Comparison of ENCODE assay signal across 24 cellular contexts in genomic region chr12:109932878-109933503, GRCh38. TPM values are rescaled to one million over a fixed set of nuclear protein-coding genes. Genes with fewer than 3 reads are reported as not detected.
DNase-seq lines count a peak whose midpoint lies in the region; ATAC-seq and TF ChIP-seq lines count a peak whose summit lies in the region.
"Had no signal": no experiment of that assay in that cellular context is flagged by ENCODE, and none has a peak within 500 bp of the region (broad histone marks: within the 10 kb centered on the region; RNA-seq: fewer than 3 reads in every experiment).

No MANE protein-coding gene starts in this region.

- TF ChIP-seq POLR2A in heart left ventricle (IDR thresholded peaks at IDR 0.05) (no peak), ovary (IDR thresholded peaks at IDR 0.05) (no peak), uterus (IDR thresholded peaks at IDR 0.05) (no peak)

- no peaks in the 10 kb centered on the region for H3K9me3 Mint-ChIP-seq in glutamatergic neuron (ENCODE audit: unreplicated experiment)
- H3K9me3 Mint-ChIP-seq: activated T-helper 17 cell treated with anti-CD3 and anti-CD28 coated beads, Interleukin-2, amount 50 U/mL, for 72 hours; brain; CD4-positive, alpha-beta memory T cell; endodermal cell; GM23338; immature natural killer cell had no signal

- H3K9me3 ChIP-seq in heart left ventricle (no peaks in the 10 kb centered on the region), ovary (no peaks in the 10 kb centered on the region), uterus (no peaks in the 10 kb centered on the region)

- peak; percentile 96 for DNase-seq in coronary artery (ENCODE audit: low spot score)
- DNase-seq in heart left ventricle, result peak in 4 of 5 donors; percentile 66 to 87 (median 66)
- peak; percentile 70 to 91 (median 85) for DNase-seq in ovary
- peak; percentile 32 to 45 for DNase-seq in uterus
- DNase-seq in SW480 (ENCODE audit: low spot score), result no peak
- no peak for DNase-seq in glutamatergic neuron
- DNase-seq in NCI-H446 treated with DMSO at 0.1 percent for 48 hours (lab: John Stamatoyannopoulos, UW), result no peak
- DNase-seq: activated CD4-positive, alpha-beta T cell treated with anti-CD3 and anti-CD28 coated beads for 36 hours; activated CD8-positive, alpha-beta memory T cell treated with anti-CD3 and anti-CD28 coated beads, Interleukin-2, amount 10 ng/mL, durations not matched to agents 7 days and 5 days; CD4-positive, alpha-beta memory T cell; endodermal cell; immature natural killer cell; NCI-H1092 treated with DMSO at 0.1 percent for 48 hours; NCI-H2081; SHP77; stimulated activated CD4-positive, alpha-beta T cell treated with anti-CD3 and anti-CD28 coated beads, Interleukin-12 subunit alpha, Interleukin-12 subunit beta, amount 100 ng/mL, for 4 hours; stimulated activated CD4-positive, alpha-beta T cell treated with anti-CD3 and anti-CD28 coated beads, Interleukin-4, amount 100 ng/mL, for 4 hours; SW 1271 had no signal

- no peak for TF ChIP-seq CTCF in coronary artery (IDR thresholded peaks at IDR 0.05)
- no peak for TF ChIP-seq CTCF in heart left ventricle (IDR thresholded peaks at IDR 0.05)
- TF ChIP-seq CTCF in ovary (IDR thresholded peaks at IDR 0.05), result no peak
- TF ChIP-seq CTCF in uterus (IDR thresholded peaks at IDR 0.05), result no peak
- TF ChIP-seq CTCF in glutamatergic neuron (IDR thresholded peaks at IDR 0.05; ENCODE audit: partially characterized antibody, unreplicated experiment), result no peak

- no peaks in the 10 kb centered on the region for H3K27me3 ChIP-seq in heart left ventricle
- H3K27me3 ChIP-seq in ovary, result no peaks in the 10 kb centered on the region
- no peaks in the 10 kb centered on the region for H3K27me3 ChIP-seq in uterus
- H3K27me3 ChIP-seq: neutrophil had no signal

- 53 to 69% (median 59%) methylated on average over 12 to 14 of the region's 14 CpGs for WGBS in heart left ventricle, 4 donors
- 12 to 28% (median 16%) methylated on average over 14 of the region's 14 CpGs for WGBS in ovary, 3 donors

- no peak for TF ChIP-seq EP300 in ovary (IDR thresholded peaks at IDR 0.05)

- no peaks in the 10 kb centered on the region for H3K4me1 Mint-ChIP-seq in glutamatergic neuron (ENCODE audit: low read depth, unreplicated experiment)
- H3K4me1 Mint-ChIP-seq: activated CD4-positive, alpha-beta T cell treated with anti-CD3 and anti-CD28 coated beads for 36 hours; activated CD8-positive, alpha-beta memory T cell treated with anti-CD3 and anti-CD28 coated beads, Interleukin-2, amount 10 ng/mL, durations not matched to agents 7 days and 5 days; activated T-helper 17 cell treated with anti-CD3 and anti-CD28 coated beads, Interleukin-2, amount 50 U/mL, for 72 hours; endodermal cell; GM23338; immature natural killer cell had no signal

- peak; percentile 65 to 82 (median 76) for ATAC-seq in heart left ventricle
- ATAC-seq: activated CD4-positive, alpha-beta T cell treated with anti-CD3 and anti-CD28 coated beads for 36 hours; activated CD8-positive, alpha-beta memory T cell treated with anti-CD3 and anti-CD28 coated beads, Interleukin-2, amount 10 ng/mL, durations not matched to agents 7 days and 5 days; activated T-helper 17 cell treated with anti-CD3 and anti-CD28 coated beads, Interleukin-2, amount 50 U/mL, for 72 hours; GM23338 had no signal

- H3K36me3 ChIP-seq in heart left ventricle (peaks cover 0 to 99% (median 86%) of the 10 kb centered on the region in 9 donors), ovary (no peaks in the 10 kb centered on the region), uterus (no peaks in the 10 kb centered on the region)

- H3K4me3 ChIP-seq in coronary artery, result no peak overlapping the region
- H3K4me3 ChIP-seq in heart left ventricle, result no peak overlapping the region
- H3K4me3 ChIP-seq in ovary, result no peak overlapping the region
- H3K4me3 ChIP-seq in uterus, result no peak overlapping the region
- H3K4me3 ChIP-seq: GM23338, lung had no signal

- H3K36me3 Mint-ChIP-seq in glutamatergic neuron (ENCODE audit: unreplicated experiment), result no peaks in the 10 kb centered on the region

- no peak overlapping the region for H3K4me3 Mint-ChIP-seq in glutamatergic neuron (ENCODE audit: unreplicated experiment)
- H3K4me3 Mint-ChIP-seq: activated CD4-positive, alpha-beta T cell treated with anti-CD3 and anti-CD28 coated beads for 36 hours; activated CD8-positive, alpha-beta memory T cell treated with anti-CD3 and anti-CD28 coated beads, Interleukin-2, amount 10 ng/mL, durations not matched to agents 7 days and 5 days; activated naive CD8-positive, alpha-beta T cell; activated T-helper 17 cell treated with anti-CD3 and anti-CD28 coated beads, Interleukin-2, amount 50 U/mL, for 72 hours; brain; CD4-positive, alpha-beta memory T cell; endodermal cell; GM23338; immature natural killer cell had no signal

- H3K27ac ChIP-seq in coronary artery (peak overlapping the region; percentile 31 to 76), heart left ventricle (peak overlapping the region in 11 of 12 donors; percentile 7 to 71 (median 36)), ovary (peak overlapping the region; percentile 1 to 72), uterus (peak overlapping the region in 1 of 2 donors; percentile 24)
- H3K27ac ChIP-seq: neutrophil had no signal

- H3K27ac Mint-ChIP-seq in glutamatergic neuron (ENCODE audit: unreplicated experiment), result no peak overlapping the region
- H3K27ac Mint-ChIP-seq: activated CD4-positive, alpha-beta T cell treated with anti-CD3 and anti-CD28 coated beads for 36 hours; activated CD8-positive, alpha-beta memory T cell treated with anti-CD3 and anti-CD28 coated beads, Interleukin-2, amount 10 ng/mL, durations not matched to agents 7 days and 5 days; activated naive CD8-positive, alpha-beta T cell; endodermal cell; GM23338 had no signal

- peaks cover 0 to 16% (median 4%) of the 10 kb centered on the region in 12 donors for H3K4me1 ChIP-seq in heart left ventricle
- peaks cover 15% of the 10 kb centered on the region for H3K4me1 ChIP-seq in ovary (ENCODE audit: insufficient read depth)
- no peaks in the 10 kb centered on the region for H3K4me1 ChIP-seq in uterus

- H3K27me3 Mint-ChIP-seq in glutamatergic neuron (ENCODE audit: unreplicated experiment), result no peaks in the 10 kb centered on the region
- H3K27me3 Mint-ChIP-seq: activated CD4-positive, alpha-beta T cell treated with anti-CD3 and anti-CD28 coated beads for 36 hours; activated CD8-positive, alpha-beta memory T cell treated with anti-CD3 and anti-CD28 coated beads, Interleukin-2, amount 10 ng/mL, durations not matched to agents 7 days and 5 days; activated naive CD8-positive, alpha-beta T cell; activated T-helper 17 cell treated with anti-CD3 and anti-CD28 coated beads, Interleukin-2, amount 50 U/mL, for 72 hours; brain; CD4-positive, alpha-beta memory T cell had no signal

- intact Hi-C loops in heart left ventricle (cut with DNase I), result no loop called here
- intact Hi-C loops in ovary (cut with DNase I), result loop anchor here in 2 of 4 donors (5.0 to 10.0 kb wide), 2 partner anchors 62 to 64 kb away; partner anchors contain the start of genes ANKRD13A (in 2 of the 2) and GIT2 (in 2 of the 2)
- intact Hi-C loops in uterus (cut with DNase I; ENCODE audit: low total_unique reads), result no loop called here

RNA-seq across cellular contexts. Expression of gene TCHP, which starts 32.9 kb away (rescaled TPM):
- total RNA-seq in heart left ventricle (10 to 100 TPM in 4 of 9 donors, 1 to 10 TPM in 5; 7.4 to 11.7 (median 8.9) TPM), ovary (10 to 100 TPM; 14.8 to 21.6 (median 19.9) TPM), uterus (10 to 100 TPM in 3 of 4 donors, 1 to 10 TPM in 1; 5.9 to 19.0 (median 12.8) TPM), glutamatergic neuron (ENCODE audit: unreplicated experiment) (31.7 TPM)
- polyA plus RNA-seq in heart left ventricle (10 to 100 TPM; 10.1 to 10.6 TPM), ovary (10 to 100 TPM; 11.2 to 15.2 TPM)

RNA-seq across cellular contexts. Expression of gene GLTP, which starts 52.6 kb away (rescaled TPM):
- total RNA-seq in heart left ventricle, result 10 to 100 TPM; 18.0 to 68.6 (median 25.1) TPM
- polyA plus RNA-seq in heart left ventricle, result 10 to 100 TPM; 16.9 to 28.1 TPM
- total RNA-seq in ovary, result 10 to 100 TPM; 15.5 to 36.7 (median 26.3) TPM
- 10 to 100 TPM; 17.2 to 37.2 TPM for polyA plus RNA-seq in ovary
- 10 to 100 TPM in 3 of 4 donors, 1 to 10 TPM in 1; 8.7 to 53.9 (median 24.6) TPM for total RNA-seq in uterus
- 22.6 TPM for total RNA-seq in glutamatergic neuron (ENCODE audit: unreplicated experiment)

Comparison
In these comparisons a context has a peak if more than half of its experiments do, and no peak if none do; other contexts are left out.
1. DNase-seq: peak in coronary artery (single experiment), heart left ventricle (4 of 5), ovary (5 of 5) and uterus (2 of 2); none in SW480 (single experiment), glutamatergic neuron (single experiment) and NCI-H446 treated with DMSO at 0.1 percent for 48 hours (single experiment).